In genomic region chr3:195208183-195208582, GRCh38 we compare ENCODE assay signal across 10 cellular contexts.
A peak's percentile ranks its signal among the peaks of the same experiment; 100 is the strongest.
DNase-seq lines count a peak whose midpoint lies in the region; ATAC-seq, FAIRE-seq and TF ChIP-seq lines count a peak whose summit lies in the region.
"Had no signal": no experiment of that assay in that cellular context is flagged by ENCODE, and none has a peak within 500 bp of the region (broad histone marks: within the 10 kb centered on the region; RNA-seq: fewer than 3 reads in every experiment).

No MANE protein-coding gene starts in this region.

- no peaks in the 10 kb centered on the region for H3K36me3 ChIP-seq in cardiac muscle cell
- no peaks in the 10 kb centered on the region for H3K36me3 ChIP-seq in tibial nerve

- peak; percentile 89 for ATAC-seq in HG02840 (IDR thresholded peaks at IDR 0.05; ENCODE audit: low FRiP score, unreplicated experiment)

- TF ChIP-seq POLR2A in tibial nerve (IDR thresholded peaks at IDR 0.05), result no peak

- H3K4me1 ChIP-seq in cardiac muscle cell (ENCODE audit: low read depth), result peaks cover 19% of the 10 kb centered on the region
- peaks cover 0 to 58% (median 31%) of the 10 kb centered on the region in 4 donors for H3K4me1 ChIP-seq in tibial nerve

- TF ChIP-seq CTCF in cardiac muscle cell (IDR thresholded peaks at IDR 0.05; ENCODE audit: low read depth, low read length) (no peak), tibial nerve (IDR thresholded peaks at IDR 0.05) (no peak)

- peak overlapping the region; percentile 2 for H3K27ac ChIP-seq in cardiac muscle cell
- peak overlapping the region in 3 of 4 donors; percentile 82 to 90 (median 87) for H3K27ac ChIP-seq in tibial nerve

- H3K9me3 ChIP-seq in cardiac muscle cell (ENCODE audit: low read depth) (no peaks in the 10 kb centered on the region), tibial nerve (no peaks in the 10 kb centered on the region)

- H3K27me3 ChIP-seq in cardiac muscle cell (no peaks in the 10 kb centered on the region), tibial nerve (no peaks in the 10 kb centered on the region)

- H3K4me3 ChIP-seq in cardiac muscle cell (no peak overlapping the region), tibial nerve (no peak overlapping the region)

- WGBS in tibial nerve, 2 donors, result 82 to 90% methylated on average over 9 of the region's 9 CpGs

- intact Hi-C loops in cardiac septum (cut with DNase I), result no loop called here

- no peak for DNase-seq in cardiac muscle cell (ENCODE audit: low read depth in 1 of 2, low spot score in 1 of 2)
- no peak for DNase-seq in cardiac septum (ENCODE audit: low spot score)
- DNase-seq in activated CD8-positive, alpha-beta memory T cell treated with anti-CD3 and anti-CD28 coated beads, Interleukin-2, amount 50 U/mL, for 48 hours, result peak; percentile 42
- no peak for DNase-seq in tibial nerve (ENCODE audit: low spot score in 2 of 2)
- DNase-seq in midbrain (lab: John Stamatoyannopoulos, UW), result no peak
- no peak for DNase-seq in EL
- DNase-seq in HTR-8/SVneo (ENCODE audit: insufficient read length, low spot score), result no peak
- DNase-seq: NCI-H226 had no signal

- FAIRE-seq in HTR-8/SVneo (lab: Jason Lieb, UNC), result no peak
- FAIRE-seq: D721Med had no signal

- TF ChIP-seq EP300 in tibial nerve (IDR thresholded peaks at IDR 0.05), result no peak
